ENCODE assay signal across 31 cellular contexts in genomic region chr20:45873409-45874116, GRCh38.
"Had no signal": no experiment of that assay in that cellular context is flagged by ENCODE, and none has a peak within 500 bp of the region (broad histone marks: within the 10 kb centered on the region; RNA-seq: fewer than 3 reads in every experiment).

No MANE protein-coding gene starts in this region.

- H3K79me2 ChIP-seq: parathyroid adenoma had no signal

- H3K27ac ChIP-seq: brain microvascular endothelial cell, neutrophil, parathyroid adenoma, psoas muscle, thyroid gland, WERI-Rb-1 had no signal

- ATAC-seq: activated CD4-positive, CD25-positive, alpha-beta regulatory T cell treated with anti-CD3 and anti-CD28 coated beads, Interleukin-2, amount 50 U/mL, for 24 hours; left cardiac atrium; left ventricle myocardium superior; mucosa of descending colon; psoas muscle; stimulated activated memory B cell treated with anti-CD40 and anti-IgM and Interleukin-4, amounts not matched to agents 10 μg/mL and 1 μg/mL and 100 μg/mL, for 72 hours; stimulated activated naive CD8-positive, alpha-beta T cell treated with anti-CD3 and anti-CD28 coated beads, Interleukin-15, amount 100 ng/mL, for 72 hours; T-helper 17 cell had no signal

- H3K27me3 ChIP-seq: brain microvascular endothelial cell, esophagus squamous epithelium, neutrophil, thyroid gland had no signal

- H3K36me3 ChIP-seq: brain microvascular endothelial cell, WERI-Rb-1 had no signal

- H3K9ac ChIP-seq: parathyroid adenoma had no signal

- H3K4me1 ChIP-seq: esophagus squamous epithelium, parathyroid adenoma, psoas muscle had no signal

- H3K9me3 ChIP-seq: esophagus squamous epithelium, mucosa of descending colon, neutrophil, psoas muscle, thyroid gland had no signal

- H2AFZ ChIP-seq: parathyroid adenoma had no signal

- H3K4me2 ChIP-seq: smooth muscle cell had no signal

- DNase-seq: activated CD4-positive, alpha-beta memory T cell treated with anti-CD3 and anti-CD28 coated beads, Interleukin-2, amount 10 ng/mL, durations not matched to agents 7 days and 5 days; activated CD4-positive, alpha-beta T cell treated with anti-CD3 and anti-CD28 coated beads, Interleukin-2, amount 10 ng/mL, durations not matched to agents 7 days and 5 days; activated CD8-positive, alpha-beta memory T cell treated with anti-CD3 and anti-CD28 coated beads, Interleukin-2, amount 50 U/mL, for 48 hours; activated gamma-delta T cell; activated naive CD4-positive, alpha-beta T cell treated with anti-CD3 and anti-CD28 coated beads, Interleukin-2, amount 10 ng/mL, durations not matched to agents 7 days and 5 days; activated naive CD8-positive, alpha-beta T cell treated with anti-CD3 and anti-CD28 coated beads, Interleukin-2, amount 10 ng/mL, durations not matched to agents 7 days and 5 days; activated T-cell treated with anti-CD3 and anti-CD28 coated beads, Interleukin-2, amount 50 U/mL, for 24 hours; amniotic stem cell; brain microvascular endothelial cell; caudate nucleus; esophagus squamous epithelium; head of caudate nucleus; hippocampal formation; left cardiac atrium; left ventricle myocardium superior; mucosa of descending colon; psoas muscle; stimulated activated CD4-positive, alpha-beta T cell treated with anti-CD3 and anti-CD28 coated beads, Interleukin-1b, Interleukin-23, amount 100 ng/mL, for 48 hours; stimulated activated CD4-positive, alpha-beta T cell treated with anti-CD3 and anti-CD28 coated beads, Interleukin-4, amount 100 ng/mL, for 4 hours; stimulated activated CD8-positive, alpha-beta memory T cell treated with anti-CD3 and anti-CD28 coated beads, Interleukin-4, amount 100 ng/mL, for 48 hours; stimulated activated naive CD8-positive, alpha-beta T cell treated with anti-CD3 and anti-CD28 coated beads, Interleukin-15, amount 100 ng/mL, for 72 hours; substantia nigra; T-helper 17 cell; T1000; thyroid gland; WERI-Rb-1 had no signal

- H3K4me3 ChIP-seq: esophagus squamous epithelium, mucosa of descending colon, psoas muscle, smooth muscle cell, thyroid gland had no signal
